In the genomic region with DNA sequence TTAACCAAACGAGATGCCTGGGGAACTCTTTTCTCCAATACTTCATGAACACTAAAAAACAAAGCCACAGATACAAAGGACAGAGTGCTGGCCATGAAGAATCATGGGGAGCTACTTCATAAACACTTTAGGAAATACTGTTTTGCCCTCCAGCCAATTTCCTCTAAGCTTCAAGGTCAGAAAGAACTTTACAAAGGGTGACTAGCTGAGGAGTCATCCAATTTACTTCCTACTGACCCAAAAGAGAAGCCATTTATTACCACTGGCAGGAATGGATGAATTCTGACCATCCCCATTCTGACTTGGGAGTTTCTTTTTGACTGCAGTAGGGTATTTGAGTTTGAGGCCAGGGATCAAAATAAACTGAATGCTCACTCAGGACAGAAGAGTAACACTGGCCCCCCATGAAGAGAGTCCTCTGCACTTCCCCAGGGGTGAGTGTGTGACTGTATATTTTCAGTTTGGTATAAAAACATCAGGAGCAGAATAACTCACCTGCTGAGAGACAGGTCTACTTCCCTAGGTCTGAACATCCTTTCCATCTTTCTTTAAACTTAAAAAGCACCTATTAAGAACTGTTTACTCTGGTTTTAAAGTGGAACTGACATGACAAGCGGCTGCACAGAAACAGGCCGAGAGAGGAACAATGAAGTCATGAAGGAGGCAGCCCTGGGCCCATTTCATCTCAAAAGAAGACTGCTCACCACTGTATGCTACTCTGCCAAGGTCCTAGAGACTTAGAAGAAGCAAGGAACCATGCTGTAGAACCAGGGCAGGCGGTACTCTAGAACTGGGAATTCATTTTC, we compare ENCODE assay signal across 12 cellular contexts.
DNase-seq lines count a peak whose midpoint lies in the region; ATAC-seq lines count a peak whose summit lies in the region.
"Had no signal": no experiment of that assay in that cellular context is flagged by ENCODE, and none has a peak within 500 bp of the region (broad histone marks: within the 10 kb centered on the region; RNA-seq: fewer than 3 reads in every experiment).

No MANE protein-coding gene starts in this region.

- no peaks in the 10 kb centered on the region for H3K9me3 Mint-ChIP-seq in activated CD8-positive, alpha-beta T cell treated with anti-CD3 and anti-CD28 coated beads, Interleukin-2, amount 10 ng/mL, durations not matched to agents 7 days and 5 days (ENCODE audit: insufficient read depth)
- peaks cover 0 to 20% (median 2%) of the 10 kb centered on the region in 9 donors for H3K9me3 Mint-ChIP-seq in naive thymus-derived CD8-positive, alpha-beta T cell
- H3K9me3 Mint-ChIP-seq: type B pancreatic cell had no signal

- POLR2A ChIA-PET in activated CD8-positive, alpha-beta T cell treated with anti-CD3 and anti-CD28 coated beads, Interleukin-2, amount 10 ng/mL, durations not matched to agents 7 days and 5 days (lab: Charles Lee) = interaction anchor here (1.0 to 1.8 kb wide), 3 partner anchors 8 to 17 kb away, joined by 3 to 8 read pairs (median 5); no protein-coding TSS in a partner anchor
- POLR2A ChIA-PET in naive thymus-derived CD8-positive, alpha-beta T cell (lab: Charles Lee) = interaction anchor here (0.8 to 2.3 kb wide), 2 partner anchors 13 to 18 kb away, joined by 3 to 14 read pairs; no protein-coding TSS in a partner anchor

- CTCF ChIA-PET in activated CD8-positive, alpha-beta T cell treated with anti-CD3 and anti-CD28 coated beads, Interleukin-2, amount 10 ng/mL, durations not matched to agents 7 days and 5 days (lab: Charles Lee) = interaction anchor here (0.6 to 2.2 kb wide), 6 partner anchors 8 to 70 kb away, joined by 3 to 6 read pairs (median 4); no protein-coding TSS in a partner anchor

- no peak for DNase-seq in activated CD4-positive, CD25-positive, alpha-beta regulatory T cell treated with anti-CD3 and anti-CD28 coated beads, Interleukin-2, amount 50 U/mL, for 72 hours
- DNase-seq in activated CD8-positive, alpha-beta T cell treated with anti-CD3 and anti-CD28 coated beads, Interleukin-2, amount 10 ng/mL, durations not matched to agents 7 days and 5 days = no peak
- DNase-seq in naive thymus-derived CD8-positive, alpha-beta T cell = no peak
- DNase-seq in NCI-H2227 (lab: John Stamatoyannopoulos, UW; ENCODE audit: unreplicated experiment) = no peak
- DNase-seq in NCI-H1417 (lab: John Stamatoyannopoulos, UW) = no peak
- no peak for DNase-seq in left colon
- DNase-seq: brain microvascular endothelial cell, mucosa of descending colon, NCI-H1048 had no signal

- H3K36me3 Mint-ChIP-seq in activated CD8-positive, alpha-beta T cell treated with anti-CD3 and anti-CD28 coated beads, Interleukin-2, amount 10 ng/mL, durations not matched to agents 7 days and 5 days (ENCODE audit: low read depth) = peaks cover 25% of the 10 kb centered on the region
- peaks cover 0 to 14% (median 0%) of the 10 kb centered on the region in 3 donors for H3K36me3 Mint-ChIP-seq in naive thymus-derived CD8-positive, alpha-beta T cell

- ATAC-seq in activated CD4-positive, CD25-positive, alpha-beta regulatory T cell treated with anti-CD3 and anti-CD28 coated beads, Interleukin-2, amount 50 U/mL, for 24 hours = peak; percentile 6 to 36
- ATAC-seq in HG02610 (IDR thresholded peaks at IDR 0.05; ENCODE audit: unreplicated experiment) = peak; percentile 0
- ATAC-seq in activated CD8-positive, alpha-beta T cell treated with anti-CD3 and anti-CD28 coated beads, Interleukin-2, amount 10 ng/mL, durations not matched to agents 7 days and 5 days = no peak
- no peak for ATAC-seq in naive thymus-derived CD8-positive, alpha-beta T cell
- no peak for ATAC-seq in left colon
- ATAC-seq: mucosa of descending colon had no signal

- H3K27me3 Mint-ChIP-seq in activated CD8-positive, alpha-beta T cell treated with anti-CD3 and anti-CD28 coated beads, Interleukin-2, amount 10 ng/mL, durations not matched to agents 7 days and 5 days (ENCODE audit: low read depth) = no peaks in the 10 kb centered on the region
- H3K27me3 Mint-ChIP-seq in naive thymus-derived CD8-positive, alpha-beta T cell = no peaks in the 10 kb centered on the region

- no peak overlapping the region for H3K4me3 Mint-ChIP-seq in activated CD8-positive, alpha-beta T cell treated with anti-CD3 and anti-CD28 coated beads, Interleukin-2, amount 10 ng/mL, durations not matched to agents 7 days and 5 days
- H3K4me3 Mint-ChIP-seq in naive thymus-derived CD8-positive, alpha-beta T cell = peak overlapping the region in 9 of 10 donors; percentile 2 to 68 (median 20)
- H3K4me3 Mint-ChIP-seq: type B pancreatic cell had no signal

- peaks cover 72% of the 10 kb centered on the region for H3K4me1 Mint-ChIP-seq in activated CD8-positive, alpha-beta T cell treated with anti-CD3 and anti-CD28 coated beads, Interleukin-2, amount 10 ng/mL, durations not matched to agents 7 days and 5 days (ENCODE audit: low read depth)
- H3K4me1 Mint-ChIP-seq in naive thymus-derived CD8-positive, alpha-beta T cell = peaks cover 46 to 95% (median 86%) of the 10 kb centered on the region in 4 donors

- intact Hi-C loops in left colon (cut with DNase I, micrococcal nuclease) = no loop called here

- H3K27ac Mint-ChIP-seq in activated CD8-positive, alpha-beta T cell treated with anti-CD3 and anti-CD28 coated beads, Interleukin-2, amount 10 ng/mL, durations not matched to agents 7 days and 5 days = peak overlapping the region; percentile 97
- peak overlapping the region; percentile 83 to 99 (median 96) for H3K27ac Mint-ChIP-seq in naive thymus-derived CD8-positive, alpha-beta T cell
- H3K27ac Mint-ChIP-seq: type B pancreatic cell had no signal

Comparison
In these comparisons a context has a peak if more than half of its experiments do, and no peak if none do; other contexts are left out.
1. ATAC-seq: peak in activated CD4-positive, CD25-positive, alpha-beta regulatory T cell treated with anti-CD3 and anti-CD28 coated beads, Interleukin-2, amount 50 U/mL, for 24 hours (2 of 2) and HG02610 (single experiment); none in activated CD8-positive, alpha-beta T cell treated with anti-CD3 and anti-CD28 coated beads, Interleukin-2, amount 10 ng/mL, durations not matched to agents 7 days and 5 days (single experiment), naive thymus-derived CD8-positive, alpha-beta T cell (0 of 2) and left colon (single experiment).